ENCODE assay signal across 1 cellular context in genomic region chr1:50920409-50920808, GRCh38.
TF ChIP-seq lines count a peak whose summit lies in the region.

No MANE protein-coding gene starts in this region.

TF ChIP-seq in K562, 482 proteins besides CTCF, POLR2A, EP300 and RAD21 (continued from another document):
- TF ChIP-seq ZBTB9 (CRISPR knock-in tag; IDR thresholded peaks at IDR 0.05) (no peak), SRSF1 (IDR thresholded peaks at IDR 0.05; ENCODE audit: low read depth, low read length) (no peak), SMARCC2 (IDR thresholded peaks at IDR 0.05; ENCODE audit: low read depth) (no peak), ZNF324 (CRISPR knock-in tag; IDR thresholded peaks at IDR 0.05) (peak; percentile 93), ELK1 (CRISPR knock-in tag; IDR thresholded peaks at IDR 0.05) (no peak)
